ENCODE assay signal across 1 cellular context in the genomic region with DNA sequence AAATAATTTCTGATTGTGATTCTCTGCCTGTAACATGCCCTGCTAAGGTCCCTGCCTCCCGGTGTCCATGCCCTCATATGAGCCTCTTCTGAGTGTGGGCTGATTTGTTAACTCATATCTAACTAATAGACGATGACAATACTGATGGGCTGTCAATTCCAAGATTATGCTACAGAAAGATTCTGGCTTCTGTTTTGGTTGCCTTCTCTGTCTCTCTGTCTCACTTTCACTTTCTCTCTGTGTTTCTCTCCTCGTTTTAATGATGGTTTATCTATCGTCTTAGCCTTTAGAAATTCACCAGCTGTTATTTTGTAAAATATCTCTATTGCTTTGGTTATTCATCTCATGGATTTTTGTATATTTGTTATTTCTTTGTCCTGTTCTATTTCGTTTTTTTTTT.
TF ChIP-seq lines count a peak whose summit lies in the region.

No MANE protein-coding gene starts in this region.

TF ChIP-seq in IMR-90, 13 proteins besides CTCF, POLR2A, EP300 and RAD21 (continued from another document):
- TF ChIP-seq FOS (IDR thresholded peaks at IDR 0.05; ENCODE audit: low read depth, low read length), result no peak
- no peak for TF ChIP-seq MAFK (IDR thresholded peaks at IDR 0.05; ENCODE audit: low read depth, low read length)
